In genomic region chr5:65854931-65855330, GRCh38 we compare ENCODE assay signal across 21 cellular contexts.
A peak's percentile ranks its signal among the peaks of the same experiment; 100 is the strongest.
DNase-seq lines count a peak whose midpoint lies in the region; ATAC-seq and TF ChIP-seq lines count a peak whose summit lies in the region.
"Had no signal": no experiment of that assay in that cellular context is flagged by ENCODE, and none has a peak within 500 bp of the region (broad histone marks: within the 10 kb centered on the region; RNA-seq: fewer than 3 reads in every experiment).

No MANE protein-coding gene starts in this region.

- H3K4me3 ChIP-seq in AG09309 (ENCODE audit: control insufficient read depth, low read depth, low read length) (no peak overlapping the region), trophoblast cell (ENCODE audit: low read depth, low read length) (no peak overlapping the region), mammary epithelial cell (replicated peaks in 1 of 3; ENCODE audit: insufficient read depth in 1 of 3, low read depth in 2 of 3, low read length in 3 of 3) (no peak overlapping the region)
- H3K4me3 ChIP-seq in naive thymus-derived CD4-positive, alpha-beta T cell (ENCODE audit: low read length): no peak overlapping the region
- H3K4me3 ChIP-seq: BLaER1, GM23338, HAP-1 had no signal

- POLR2A ChIA-PET in naive thymus-derived CD4-positive, alpha-beta T cell (lab: Charles Lee): no interaction called here

- peaks cover 50% of the 10 kb centered on the region for H3K4me1 Mint-ChIP-seq in HFFc6 (ENCODE audit: low read depth)
- H3K4me1 Mint-ChIP-seq in naive thymus-derived CD4-positive, alpha-beta T cell: peaks cover 0 to 16% (median 4%) of the 10 kb centered on the region in 7 donors

- H3K27me3 Mint-ChIP-seq in HFFc6 (ENCODE audit: insufficient read depth): no peaks in the 10 kb centered on the region; the same call in 1 of the 2 replicates
- H3K27me3 Mint-ChIP-seq in naive thymus-derived CD4-positive, alpha-beta T cell: peaks cover 0 to 9% (median 0%) of the 10 kb centered on the region in 5 donors
- H3K27me3 Mint-ChIP-seq: CD4-positive, alpha-beta T cell had no signal

- H3K4me2 ChIP-seq in trophoblast cell (ENCODE audit: low read length) (no peak overlapping the region), mammary epithelial cell (ENCODE audit: insufficient read depth, low read depth, low read length) (no peak overlapping the region)
- H3K4me2 ChIP-seq: BLaER1, GM23338 had no signal

- H4K12ac ChIP-seq in trophoblast cell (ENCODE audit: low read depth, low read length): no peak overlapping the region

- no peak overlapping the region; the same call in 1 of the 2 replicates for H3K4me3 Mint-ChIP-seq in HFFc6
- H3K4me3 Mint-ChIP-seq in naive thymus-derived CD4-positive, alpha-beta T cell: no peak overlapping the region
- H3K4me3 Mint-ChIP-seq: CD4-positive, alpha-beta T cell; GM23338; IgD-negative memory B cell had no signal

- TF ChIP-seq CTCF in AG09309 (IDR thresholded peaks at IDR 0.05; ENCODE audit: control insufficient read depth, insufficient read depth, low read depth, low read length, missing control alignments) (no peak), HFFc6 (IDR thresholded peaks at IDR 0.05) (no peak), mammary epithelial cell (conservative IDR thresholded peaks at IDR 0.05 in 1 of 2, IDR thresholded peaks at IDR 0.05 in 1 of 2; ENCODE audit: extremely low read depth in 1 of 2, insufficient read depth in 1 of 2, low read depth in 1 of 2, low read length in 2 of 2) (no peak)

- no peak for ATAC-seq in naive thymus-derived CD4-positive, alpha-beta T cell
- ATAC-seq: GM23338 had no signal

- peaks cover 20% of the 10 kb centered on the region for H3K36me3 Mint-ChIP-seq in HFFc6 (ENCODE audit: low read depth)
- peaks cover 2 to 15% (median 6%) of the 10 kb centered on the region in 5 donors for H3K36me3 Mint-ChIP-seq in naive thymus-derived CD4-positive, alpha-beta T cell

- no peak overlapping the region for H3K18ac ChIP-seq in trophoblast cell (ENCODE audit: low read length)

- H3K27ac Mint-ChIP-seq in HFFc6: peak overlapping the region; percentile 67
- no peak overlapping the region for H3K27ac Mint-ChIP-seq in naive thymus-derived CD4-positive, alpha-beta T cell
- H3K27ac Mint-ChIP-seq: CD4-positive, alpha-beta T cell; GM23338; IgD-negative memory B cell had no signal

- no peak overlapping the region for H4K8ac ChIP-seq in trophoblast cell (ENCODE audit: low read depth, low read length)

- H4K20me1 ChIP-seq in mammary epithelial cell (ENCODE audit: insufficient read depth, low read length): no peaks in the 10 kb centered on the region
- H4K20me1 ChIP-seq: BLaER1 had no signal

- H3K27ac ChIP-seq in trophoblast cell (ENCODE audit: low read depth, low read length) (no peak overlapping the region), mammary epithelial cell (ENCODE audit: insufficient read depth, low read depth, low read length) (no peak overlapping the region)
- no peak overlapping the region for H3K27ac ChIP-seq in naive thymus-derived CD4-positive, alpha-beta T cell (ENCODE audit: low read depth, low read length)
- H3K27ac ChIP-seq: BLaER1 had no signal

- H2BK5ac ChIP-seq in trophoblast cell (ENCODE audit: low read depth, low read length, poor library complexity): no peak overlapping the region

- H3K9me3 ChIP-seq in trophoblast cell (ENCODE audit: insufficient read depth, low read depth, low read length) (peaks cover 3% of the 10 kb centered on the region), mammary epithelial cell (replicated peaks; ENCODE audit: insufficient read depth, low read length) (no peaks in the 10 kb centered on the region)
- no peaks in the 10 kb centered on the region for H3K9me3 ChIP-seq in naive thymus-derived CD4-positive, alpha-beta T cell (ENCODE audit: control insufficient read depth in 2 of 3, low read length in 3 of 3)
- H3K9me3 ChIP-seq: HAP-1 had no signal

- no peak overlapping the region for H2AK5ac ChIP-seq in trophoblast cell (ENCODE audit: low read length)

- no TSS peak for BruUV-seq in mammary epithelial cell (replicated peaks; lab: Mats Ljungman, UMichigan)

- H3K23ac ChIP-seq in trophoblast cell (ENCODE audit: low read length): no peak overlapping the region

- intact Hi-C loops in mammary epithelial cell (cut with micrococcal nuclease): no loop called here
- intact Hi-C loops in naive thymus-derived CD4-positive, alpha-beta T cell (cut with micrococcal nuclease): no loop called here

- no peaks in the 10 kb centered on the region for H3K79me2 ChIP-seq in trophoblast cell (ENCODE audit: control insufficient read depth, insufficient read depth, low read length, poor library complexity)
- no peaks in the 10 kb centered on the region for H3K79me2 ChIP-seq in mammary epithelial cell (ENCODE audit: insufficient read depth, low read length)

- H2BK12ac ChIP-seq in trophoblast cell (ENCODE audit: low read length): no peak overlapping the region

- WGBS in trophoblast cell (ENCODE audit: extremely low coverage, insufficient coverage, insufficient read length): no CpG with 5 or more reads among the region's 2 CpGs
- 97% methylated on average over 2 of the region's 2 CpGs for WGBS in mammary epithelial cell (ENCODE audit: low coverage, missing lambda C conversion rate)

- H3K36me3 ChIP-seq in trophoblast cell (ENCODE audit: control insufficient read depth in 1 of 2, insufficient read depth in 2 of 2, low read length in 2 of 2) (no peaks in the 10 kb centered on the region), mammary epithelial cell (ENCODE audit: insufficient read depth, low read length) (no peaks in the 10 kb centered on the region)
- no peaks in the 10 kb centered on the region for H3K36me3 ChIP-seq in naive thymus-derived CD4-positive, alpha-beta T cell (ENCODE audit: control insufficient read depth in 2 of 3, insufficient read depth in 3 of 3, low read length in 3 of 3)
- H3K36me3 ChIP-seq: BLaER1, HAP-1 had no signal

- CTCF ChIA-PET in mammary epithelial cell (lab: Charles Lee; ENCODE audit: low non-redundant PET): no interaction called here
- CTCF ChIA-PET in naive thymus-derived CD4-positive, alpha-beta T cell (lab: Charles Lee): no interaction called here

- H3K4me1 ChIP-seq in trophoblast cell (ENCODE audit: control insufficient read depth in 1 of 2, insufficient read depth in 2 of 2, low read length in 2 of 2) (no peaks in the 10 kb centered on the region), mammary epithelial cell (ENCODE audit: insufficient read depth, low read length) (peaks cover 7% of the 10 kb centered on the region)
- H3K4me1 ChIP-seq in naive thymus-derived CD4-positive, alpha-beta T cell (ENCODE audit: control insufficient read depth in 2 of 2, insufficient read depth in 2 of 2, low read length in 2 of 2): no peaks in the 10 kb centered on the region
- H3K4me1 ChIP-seq: HAP-1 had no signal

- dilution Hi-C loops in mammary epithelial cell (cut with HindIII; ENCODE audit: low sequenced_read_pairs): no loop called here

- no peak overlapping the region for H3K4ac ChIP-seq in trophoblast cell (ENCODE audit: low read depth, low read length)

- in situ Hi-C loops in mammary epithelial cell (cut with MboI; ENCODE audit: low sequenced_read_pairs in 2 of 2): no loop called here

- no peaks in the 10 kb centered on the region for H3K79me1 ChIP-seq in trophoblast cell (ENCODE audit: low read length)

- no peak overlapping the region for H2AFZ ChIP-seq in trophoblast cell (ENCODE audit: insufficient read depth, low read length, poor library complexity)
- no peak overlapping the region for H2AFZ ChIP-seq in mammary epithelial cell (ENCODE audit: low read depth, low read length)
- H2AFZ ChIP-seq: GM23338 had no signal

- H2BK120ac ChIP-seq in trophoblast cell (ENCODE audit: insufficient read depth, low read length, poor library complexity): no peak overlapping the region

- H3K27me3 ChIP-seq in trophoblast cell (ENCODE audit: insufficient read depth, low read length): no peaks in the 10 kb centered on the region
- H3K27me3 ChIP-seq in mammary epithelial cell (ENCODE audit: insufficient read depth, low read length): no peaks in the 10 kb centered on the region
- no peaks in the 10 kb centered on the region for H3K27me3 ChIP-seq in naive thymus-derived CD4-positive, alpha-beta T cell (ENCODE audit: control insufficient read depth in 2 of 2, insufficient read depth in 2 of 2, low read length in 2 of 2)
- H3K27me3 ChIP-seq: BLaER1 had no signal

- H3K9ac ChIP-seq in trophoblast cell (ENCODE audit: low read length): no peak overlapping the region
- H3K9ac ChIP-seq in mammary epithelial cell (ENCODE audit: insufficient read depth, low read length): no peak overlapping the region
- H3K9ac ChIP-seq: BLaER1 had no signal

- no peak overlapping the region for H3K14ac ChIP-seq in trophoblast cell (ENCODE audit: low read length)

- H4K91ac ChIP-seq in trophoblast cell (ENCODE audit: low read depth, low read length): no peak overlapping the region

- DNase-seq in AG09309 (ENCODE audit: low read depth) (peak; percentile 52), HFFc6 (peak; percentile 20), fibroblast of gingiva (ENCODE audit: low read depth) (peak; percentile 50), trophoblast cell (peak; percentile 31 to 81), mammary epithelial cell (no peak), NCI-H2107 treated with DMSO at 0.1 percent for 48 hours (lab: John Stamatoyannopoulos, UW; ENCODE audit: unreplicated experiment) (no peak)
- no peak for DNase-seq in naive thymus-derived CD4-positive, alpha-beta T cell
- no peak for DNase-seq in activated CD4-positive, CD25-positive, alpha-beta regulatory T cell (lab: John Stamatoyannopoulos, UW)
- DNase-seq: CD4-positive, alpha-beta T cell; DMS79; Karpas-422; MV-4-11; NCI-H1694; NCI-H2171 treated with DMSO at 0.1 percent for 48 hours; NCI-H526; PC-3; Right ventricle myocardium superior had no signal

- peaks cover 7% of the 10 kb centered on the region for H3K9me3 Mint-ChIP-seq in HFFc6
- H3K9me3 Mint-ChIP-seq in naive thymus-derived CD4-positive, alpha-beta T cell: peaks cover 2 to 19% (median 11%) of the 10 kb centered on the region in 11 donors
- H3K9me3 Mint-ChIP-seq: GM23338 had no signal

Comparison
In these comparisons a context has a peak if more than half of its experiments do, and no peak if none do; other contexts are left out.
1. DNase-seq: peak in AG09309 (single experiment), HFFc6 (single experiment), fibroblast of gingiva (single experiment) and trophoblast cell (2 of 2); none in mammary epithelial cell (single experiment), naive thymus-derived CD4-positive, alpha-beta T cell (0 of 9), NCI-H2107 treated with DMSO at 0.1 percent for 48 hours (single experiment) and activated CD4-positive, CD25-positive, alpha-beta regulatory T cell (0 of 4).